Comparison of ENCODE assay signal across 8 cellular contexts in genomic region chr19:10748924-10749434, GRCh38. TPM values are rescaled to one million over a fixed set of nuclear protein-coding genes. Genes with fewer than 3 reads are reported as not detected.
A peak's percentile ranks its signal among the peaks of the same experiment; 100 is the strongest.
DNase-seq lines count a peak whose midpoint lies in the region; ATAC-seq and TF ChIP-seq lines count a peak whose summit lies in the region.

No MANE protein-coding gene starts in this region.

- TF ChIP-seq CTCF in RWPE2 (IDR thresholded peaks at IDR 0.05; ENCODE audit: poor library complexity, severe bottlenecking) (no peak), osteocyte (IDR thresholded peaks at IDR 0.05) (no peak)

- no peak overlapping the region for H3K4me3 Mint-ChIP-seq in activated CD4-positive, alpha-beta T cell treated with anti-CD3 and anti-CD28 coated beads, Interleukin-2, amount 10 ng/mL, durations not matched to agents 24 days and 14 days
- no peak overlapping the region for H3K4me3 Mint-ChIP-seq in osteocyte (ENCODE audit: unreplicated experiment)

- H3K9me3 ChIP-seq in RWPE2 (ENCODE audit: severe bottlenecking): no peaks in the 10 kb centered on the region

- H3K36me3 ChIP-seq in RWPE2 (ENCODE audit: low read depth): no peaks in the 10 kb centered on the region

- DNase-seq in activated CD4-positive, alpha-beta T cell treated with anti-CD3 and anti-CD28 coated beads, Interleukin-2, amount 10 ng/mL, durations not matched to agents 24 days and 14 days: peak; percentile 56
- no peak for DNase-seq in activated CD4-positive, alpha-beta T cell treated with anti-CD3 and anti-CD28 coated beads, Interleukin-2, amount 50 U/mL, for 4 hours
- DNase-seq in RWPE2 (ENCODE audit: low spot score): peak; percentile 86
- DNase-seq in osteocyte (ENCODE audit: extremely low spot score, unreplicated experiment): no peak
- DNase-seq in activated CD4-positive, CD25-positive, alpha-beta regulatory T cell treated with anti-CD3 and anti-CD28 coated beads, Interleukin-2, amount 50 U/mL, for 72 hours: no peak
- DNase-seq in NCI-H748 treated with DMSO at 0.1 percent for 48 hours (lab: John Stamatoyannopoulos, UW): no peak

- H3K27ac ChIP-seq in RWPE2 (ENCODE audit: poor library complexity, severe bottlenecking): peak overlapping the region; percentile 70

- H3K4me3 ChIP-seq in RWPE2 (ENCODE audit: severe bottlenecking): no peak overlapping the region

- no peaks in the 10 kb centered on the region for H3K9me3 Mint-ChIP-seq in activated CD4-positive, alpha-beta T cell treated with anti-CD3 and anti-CD28 coated beads, Interleukin-2, amount 10 ng/mL, durations not matched to agents 24 days and 14 days
- H3K9me3 Mint-ChIP-seq in osteocyte (ENCODE audit: unreplicated experiment): no peaks in the 10 kb centered on the region

- no peaks in the 10 kb centered on the region for H3K27me3 ChIP-seq in RWPE2 (ENCODE audit: insufficient read depth, poor library complexity, severe bottlenecking)

- H3K4me1 ChIP-seq in RWPE2 (ENCODE audit: insufficient read depth, poor library complexity, severe bottlenecking): peaks cover 34% of the 10 kb centered on the region

- no peaks in the 10 kb centered on the region for H3K27me3 Mint-ChIP-seq in activated CD4-positive, alpha-beta T cell treated with anti-CD3 and anti-CD28 coated beads, Interleukin-2, amount 10 ng/mL, durations not matched to agents 24 days and 14 days
- H3K27me3 Mint-ChIP-seq in osteocyte (ENCODE audit: unreplicated experiment): no peaks in the 10 kb centered on the region

- intact Hi-C loops in activated CD4-positive, alpha-beta T cell treated with anti-CD3 and anti-CD28 coated beads, Interleukin-2, amount 10 ng/mL, durations not matched to agents 24 days and 14 days (cut with micrococcal nuclease): no loop called here

- peaks cover 51% of the 10 kb centered on the region for H3K4me1 Mint-ChIP-seq in activated CD4-positive, alpha-beta T cell treated with anti-CD3 and anti-CD28 coated beads, Interleukin-2, amount 10 ng/mL, durations not matched to agents 24 days and 14 days
- peaks cover 51% of the 10 kb centered on the region for H3K4me1 Mint-ChIP-seq in osteocyte (ENCODE audit: unreplicated experiment)

- peaks cover 4% of the 10 kb centered on the region for H3K36me3 Mint-ChIP-seq in activated CD4-positive, alpha-beta T cell treated with anti-CD3 and anti-CD28 coated beads, Interleukin-2, amount 10 ng/mL, durations not matched to agents 24 days and 14 days (ENCODE audit: low read depth)
- no peaks in the 10 kb centered on the region for H3K36me3 Mint-ChIP-seq in osteocyte (ENCODE audit: unreplicated experiment)

- ATAC-seq in RWPE2 (ENCODE audit: low read depth): peak; percentile 88
- peak; percentile 50 for ATAC-seq in esophagus mucosa
- ATAC-seq in GM18907 (IDR thresholded peaks at IDR 0.05; ENCODE audit: unreplicated experiment): no peak

- peak overlapping the region; percentile 37 for H3K27ac Mint-ChIP-seq in activated CD4-positive, alpha-beta T cell treated with anti-CD3 and anti-CD28 coated beads, Interleukin-2, amount 10 ng/mL, durations not matched to agents 24 days and 14 days
- H3K27ac Mint-ChIP-seq in osteocyte (ENCODE audit: unreplicated experiment): peak overlapping the region; percentile 78

RNA-seq across cellular contexts. Expression of gene DNM2, which starts 31.1 kb away (rescaled TPM):
- total RNA-seq in activated CD4-positive, alpha-beta T cell treated with anti-CD3 and anti-CD28 coated beads, Interleukin-2, amount 10 ng/mL, durations not matched to agents 24 days and 14 days: 198 and 211 TPM in 2 replicates
- total RNA-seq in esophagus mucosa: 79.8 TPM
- 157 and 163 TPM in 2 replicates for total RNA-seq in osteocyte

RNA-seq across cellular contexts. Expression of gene QTRT1, which starts 47.7 kb away (rescaled TPM):
- 86.0 and 95.2 TPM in 2 replicates for total RNA-seq in activated CD4-positive, alpha-beta T cell treated with anti-CD3 and anti-CD28 coated beads, Interleukin-2, amount 10 ng/mL, durations not matched to agents 24 days and 14 days
- total RNA-seq in esophagus mucosa (30.5 TPM), osteocyte (56.3 and 57.7 TPM in 2 replicates)

Comparison
In these comparisons a context has a peak if more than half of its experiments do, and no peak if none do; other contexts are left out.
1. DNase-seq: peak in activated CD4-positive, alpha-beta T cell treated with anti-CD3 and anti-CD28 coated beads, Interleukin-2, amount 10 ng/mL, durations not matched to agents 24 days and 14 days (single experiment) and RWPE2 (single experiment); none in activated CD4-positive, alpha-beta T cell treated with anti-CD3 and anti-CD28 coated beads, Interleukin-2, amount 50 U/mL, for 4 hours (0 of 2), osteocyte (single experiment), activated CD4-positive, CD25-positive, alpha-beta regulatory T cell treated with anti-CD3 and anti-CD28 coated beads, Interleukin-2, amount 50 U/mL, for 72 hours (single experiment) and NCI-H748 treated with DMSO at 0.1 percent for 48 hours (single experiment).